Comparison of ENCODE assay signal across 8 cellular contexts in genomic region chr17:45147581-45148182, GRCh38. TPM values are rescaled to one million over a fixed set of nuclear protein-coding genes. Genes with fewer than 3 reads are reported as not detected.
DNase-seq lines count a peak whose midpoint lies in the region; ATAC-seq and TF ChIP-seq lines count a peak whose summit lies in the region.

No MANE protein-coding gene starts in this region.

- H3K4me3 ChIP-seq in trophoblast cell (ENCODE audit: low read depth, low read length) (peak overlapping the region; percentile 78), upper lobe of right lung (peak overlapping the region; percentile 87)

- H3K18ac ChIP-seq in trophoblast cell (ENCODE audit: low read length), result peak overlapping the region; percentile 91

- TF ChIP-seq CTCF in upper lobe of right lung (IDR thresholded peaks at IDR 0.05), result no peak

- TF ChIP-seq POLR2A in GM18505 (IDR thresholded peaks at IDR 0.05; ENCODE audit: borderline replicate concordance, extremely low read depth, insufficient read depth, insufficient read length), result no peak

- intact Hi-C loops in cardiac septum (cut with DNase I), result loop anchor here (1.0 kb wide), 1 partner anchor 14 kb away; the partner anchor contains the start of gene HEXIM2
- intact Hi-C loops in upper lobe of right lung (cut with DNase I), result no loop called here

- no peak overlapping the region for H2AK5ac ChIP-seq in trophoblast cell (ENCODE audit: low read length)

- H3K4me2 ChIP-seq in trophoblast cell (ENCODE audit: low read length), result peak overlapping the region; percentile 49

- peaks cover 20% of the 10 kb centered on the region for H3K79me2 ChIP-seq in trophoblast cell (ENCODE audit: control insufficient read depth, insufficient read depth, low read length, poor library complexity)

- DNase-seq in NCI-H1105 treated with DMSO at 0.1 percent for 48 hours (lab: John Stamatoyannopoulos, UW) (peak; percentile 94), SKM-1 treated with dmso at 0.1 percent for 144 hours (lab: John Stamatoyannopoulos, UW; ENCODE audit: unreplicated experiment) (peak; percentile 88), cardiac septum (ENCODE audit: low spot score) (peak; percentile 89), trophoblast cell (peak; percentile 88 to 97), upper lobe of right lung (peak; percentile 91)
- DNase-seq in activated naive CD8-positive, alpha-beta T cell treated with anti-CD3 and anti-CD28 coated beads, Interleukin-2, amount 50 U/mL, for 16 hours (ENCODE audit: low read depth, low spot score), result peak; percentile 42

- H3K27me3 ChIP-seq in trophoblast cell (ENCODE audit: insufficient read depth, low read length), result no peaks in the 10 kb centered on the region
- no peaks in the 10 kb centered on the region for H3K27me3 ChIP-seq in upper lobe of right lung

- H2BK5ac ChIP-seq in trophoblast cell (ENCODE audit: low read depth, low read length, poor library complexity), result peak overlapping the region; percentile 94

- H4K91ac ChIP-seq in trophoblast cell (ENCODE audit: low read depth, low read length), result peak overlapping the region; percentile 92

- no CpG with 5 or more reads among the region's 38 CpGs for WGBS in trophoblast cell (ENCODE audit: extremely low coverage, insufficient coverage, insufficient read length)

- H3K36me3 ChIP-seq in trophoblast cell (ENCODE audit: control insufficient read depth in 1 of 2, insufficient read depth in 2 of 2, low read length in 2 of 2) (no peaks in the 10 kb centered on the region), upper lobe of right lung (no peaks in the 10 kb centered on the region)

- no peak overlapping the region for H3K23ac ChIP-seq in trophoblast cell (ENCODE audit: low read length)

- H3K14ac ChIP-seq in trophoblast cell (ENCODE audit: low read length), result peak overlapping the region; percentile 88

- peak overlapping the region; percentile 77 for H2BK120ac ChIP-seq in trophoblast cell (ENCODE audit: insufficient read depth, low read length, poor library complexity)

- no peaks in the 10 kb centered on the region for H3K9me3 ChIP-seq in trophoblast cell (ENCODE audit: insufficient read depth, low read depth, low read length)
- no peaks in the 10 kb centered on the region for H3K9me3 ChIP-seq in upper lobe of right lung

- peak overlapping the region; percentile 67 for H3K4ac ChIP-seq in trophoblast cell (ENCODE audit: low read depth, low read length)

- no peak overlapping the region for H2BK12ac ChIP-seq in trophoblast cell (ENCODE audit: low read length)

- ATAC-seq in GM18505 (IDR thresholded peaks at IDR 0.05; ENCODE audit: unreplicated experiment) (peak; percentile 17), upper lobe of right lung (peak; percentile 48), HG03378 (IDR thresholded peaks at IDR 0.05; ENCODE audit: unreplicated experiment) (no peak)

- H3K27ac ChIP-seq in trophoblast cell (ENCODE audit: low read depth, low read length) (peak overlapping the region; percentile 95), upper lobe of right lung (peak overlapping the region; percentile 100)

- H3K4me1 ChIP-seq in trophoblast cell (ENCODE audit: control insufficient read depth in 1 of 2, insufficient read depth in 2 of 2, low read length in 2 of 2), result peaks cover 16 to 27% of the 10 kb centered on the region in 2 experiments
- H3K4me1 ChIP-seq in upper lobe of right lung, result peaks cover 47% of the 10 kb centered on the region

- H2AFZ ChIP-seq in trophoblast cell (ENCODE audit: insufficient read depth, low read length, poor library complexity), result peak overlapping the region; percentile 67

- H4K12ac ChIP-seq in trophoblast cell (ENCODE audit: low read depth, low read length), result peak overlapping the region; percentile 95

- H3K9ac ChIP-seq in trophoblast cell (ENCODE audit: low read length), result peak overlapping the region; percentile 41

- H4K8ac ChIP-seq in trophoblast cell (ENCODE audit: low read depth, low read length), result peak overlapping the region; percentile 85

- peaks cover 35% of the 10 kb centered on the region for H3K79me1 ChIP-seq in trophoblast cell (ENCODE audit: low read length)

RNA-seq across cellular contexts. Expression of gene HEXIM1, which starts 0.6 kb away (rescaled TPM):
- total RNA-seq in cardiac septum, result 19.8 TPM
- 108 and 114 TPM in 2 replicates for polyA plus RNA-seq in trophoblast cell (2013)
- 36.1 TPM for total RNA-seq in upper lobe of right lung

RNA-seq across cellular contexts. Expression of gene ACBD4, which starts 12.2 kb away (rescaled TPM):
- 6.4 TPM for total RNA-seq in cardiac septum
- polyA plus RNA-seq in trophoblast cell (2013), result 3.8 TPM in 2 replicates
- total RNA-seq in upper lobe of right lung, result 16.3 TPM

RNA-seq across cellular contexts. Expression of gene HEXIM2, which starts 14.0 kb away (rescaled TPM):
- 3.3 TPM for total RNA-seq in cardiac septum
- 4.2 and 4.3 TPM in 2 replicates for polyA plus RNA-seq in trophoblast cell (2013)
- 5.7 TPM for total RNA-seq in upper lobe of right lung

RNA-seq across cellular contexts. Expression of gene PLCD3, which starts 15.4 kb away (rescaled TPM):
- total RNA-seq in cardiac septum (87.6 TPM), upper lobe of right lung (37.0 TPM)
- 53.9 and 61.0 TPM in 2 replicates for polyA plus RNA-seq in trophoblast cell (2013)

Comparison
In these comparisons a context has a peak if more than half of its experiments do, and no peak if none do; other contexts are left out.
1. DNase-seq: peak in every context shown above with its lines; median percentile 94 in NCI-H1105 treated with DMSO at 0.1 percent for 48 hours; 92 in trophoblast cell; 91 in upper lobe of right lung; 89 in cardiac septum; 88 in SKM-1 treated with dmso at 0.1 percent for 144 hours; 42 in activated naive CD8-positive, alpha-beta T cell treated with anti-CD3 and anti-CD28 coated beads, Interleukin-2, amount 50 U/mL, for 16 hours.